In the genomic region with DNA sequence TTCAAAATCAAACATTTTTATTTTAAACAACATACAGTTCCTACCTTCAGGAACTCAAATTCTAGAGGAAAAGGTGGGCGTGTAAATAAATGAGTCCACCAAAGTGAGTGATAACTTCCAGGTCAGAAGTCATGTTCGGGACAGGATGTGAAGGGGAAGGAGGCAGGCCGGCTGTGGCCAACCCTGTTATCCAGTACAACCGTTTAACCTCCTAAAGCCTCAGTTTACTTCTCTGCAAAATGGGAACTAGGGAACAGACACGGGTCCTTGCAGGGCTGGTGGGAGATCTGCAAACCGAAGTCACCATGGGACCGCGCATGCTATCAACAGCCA, we compare ENCODE assay signal across 8 cellular contexts. TPM values are rescaled to one million over a fixed set of nuclear protein-coding genes. Genes with fewer than 3 reads are reported as not detected.
A peak's percentile ranks its signal among the peaks of the same experiment; 100 is the strongest.
DNase-seq lines count a peak whose midpoint lies in the region; ATAC-seq and TF ChIP-seq lines count a peak whose summit lies in the region.

No MANE protein-coding gene starts in this region.

- no peaks in the 10 kb centered on the region for H3K27me3 ChIP-seq in MG63

- peak overlapping the region; percentile 96 for H3K27ac Mint-ChIP-seq in activated CD4-positive, alpha-beta T cell treated with anti-CD3 and anti-CD28 coated beads for 36 hours
- H3K27ac Mint-ChIP-seq in activated CD4-positive, alpha-beta T cell treated with anti-CD3 and anti-CD28 coated beads, Interleukin-2, amount 10 ng/mL, durations not matched to agents 7 days and 5 days, result peak overlapping the region; percentile 99
- peak overlapping the region; percentile 92 for H3K27ac Mint-ChIP-seq in osteocyte (ENCODE audit: unreplicated experiment)

- H3K9me3 ChIP-seq in HEK293 (ENCODE audit: control insufficient read depth, insufficient read depth, low read depth, low read length) (no peaks in the 10 kb centered on the region), MG63 (no peaks in the 10 kb centered on the region)

- no peak for TF ChIP-seq CTCF in HEK293 (tag by site-specific recombination; IDR thresholded peaks at IDR 0.05)
- no peak for TF ChIP-seq CTCF in fibroblast of villous mesenchyme (IDR thresholded peaks at IDR 0.05; ENCODE audit: insufficient read depth, low read depth, low read length)
- TF ChIP-seq CTCF in osteocyte (IDR thresholded peaks at IDR 0.05), result no peak

- POLR2A ChIA-PET in activated CD4-positive, alpha-beta T cell treated with anti-CD3 and anti-CD28 coated beads for 36 hours (lab: Charles Lee), result interaction anchor here (0.7 kb wide), 1 partner anchor 170 kb away, joined by 3 read pairs; no protein-coding TSS in a partner anchor
- POLR2A ChIA-PET in HEK293 (lab: Yijun Ruan, JAX), result interaction anchor here (0.8 to 1.4 kb wide), 6 partner anchors 20 to 181 kb away, joined by 3 to 5 read pairs (median 3); a partner anchor contains a TSS
- POLR2A ChIA-PET in activated CD4-positive, alpha-beta T cell treated with anti-CD3 and anti-CD28 coated beads, Interleukin-2, amount 10 ng/mL, durations not matched to agents 7 days and 5 days (lab: Charles Lee), result no interaction called here

- no peaks in the 10 kb centered on the region for H3K9me3 Mint-ChIP-seq in activated CD4-positive, alpha-beta T cell treated with anti-CD3 and anti-CD28 coated beads for 36 hours (ENCODE audit: low read depth)
- no peaks in the 10 kb centered on the region for H3K9me3 Mint-ChIP-seq in activated CD4-positive, alpha-beta T cell treated with anti-CD3 and anti-CD28 coated beads, Interleukin-2, amount 10 ng/mL, durations not matched to agents 7 days and 5 days
- H3K9me3 Mint-ChIP-seq in osteocyte (ENCODE audit: unreplicated experiment), result no peaks in the 10 kb centered on the region

- intact Hi-C loops in activated CD4-positive, alpha-beta T cell treated with anti-CD3 and anti-CD28 coated beads for 36 hours (cut with DNase I, micrococcal nuclease), result loop anchor here (1.0 to 2.0 kb wide), 6 partner anchors 142 to 764 kb away; a partner anchor contains a TSS

- peaks cover 17% of the 10 kb centered on the region for H3K36me3 Mint-ChIP-seq in activated CD4-positive, alpha-beta T cell treated with anti-CD3 and anti-CD28 coated beads for 36 hours (ENCODE audit: low read depth)
- peaks cover 19% of the 10 kb centered on the region for H3K36me3 Mint-ChIP-seq in activated CD4-positive, alpha-beta T cell treated with anti-CD3 and anti-CD28 coated beads, Interleukin-2, amount 10 ng/mL, durations not matched to agents 7 days and 5 days (ENCODE audit: low read depth)
- peaks cover 5% of the 10 kb centered on the region for H3K36me3 Mint-ChIP-seq in osteocyte (ENCODE audit: unreplicated experiment)

- H3K4me1 Mint-ChIP-seq in activated CD4-positive, alpha-beta T cell treated with anti-CD3 and anti-CD28 coated beads for 36 hours, result peaks cover 46% of the 10 kb centered on the region
- peaks cover 45% of the 10 kb centered on the region for H3K4me1 Mint-ChIP-seq in activated CD4-positive, alpha-beta T cell treated with anti-CD3 and anti-CD28 coated beads, Interleukin-2, amount 10 ng/mL, durations not matched to agents 7 days and 5 days
- peaks cover 39% of the 10 kb centered on the region for H3K4me1 Mint-ChIP-seq in osteocyte (ENCODE audit: unreplicated experiment)

- H3K27me3 Mint-ChIP-seq in activated CD4-positive, alpha-beta T cell treated with anti-CD3 and anti-CD28 coated beads for 36 hours, result no peaks in the 10 kb centered on the region
- no peaks in the 10 kb centered on the region for H3K27me3 Mint-ChIP-seq in activated CD4-positive, alpha-beta T cell treated with anti-CD3 and anti-CD28 coated beads, Interleukin-2, amount 10 ng/mL, durations not matched to agents 7 days and 5 days
- H3K27me3 Mint-ChIP-seq in osteocyte (ENCODE audit: unreplicated experiment), result no peaks in the 10 kb centered on the region

- ATAC-seq in activated CD4-positive, alpha-beta T cell treated with anti-CD3 and anti-CD28 coated beads for 36 hours, result peak; percentile 33

- peaks cover 10% of the 10 kb centered on the region for H3K4me1 ChIP-seq in HEK293 (ENCODE audit: control insufficient read depth, insufficient read depth, low read length)

- H3K36me3 ChIP-seq in HEK293 (ENCODE audit: control insufficient read depth in 2 of 2, insufficient read depth in 1 of 2, low read length in 2 of 2), result peaks cover 7 to 17% of the 10 kb centered on the region in 2 experiments; a peak in 2 of 3 replicates
- peaks cover 18% of the 10 kb centered on the region for H3K36me3 ChIP-seq in MG63

- peak overlapping the region; percentile 98 for H3K4me3 Mint-ChIP-seq in activated CD4-positive, alpha-beta T cell treated with anti-CD3 and anti-CD28 coated beads for 36 hours
- peak overlapping the region; percentile 99 for H3K4me3 Mint-ChIP-seq in activated CD4-positive, alpha-beta T cell treated with anti-CD3 and anti-CD28 coated beads, Interleukin-2, amount 10 ng/mL, durations not matched to agents 7 days and 5 days
- H3K4me3 Mint-ChIP-seq in osteocyte (ENCODE audit: unreplicated experiment), result peak overlapping the region; percentile 96

- CTCF ChIA-PET in activated CD4-positive, alpha-beta T cell treated with anti-CD3 and anti-CD28 coated beads for 36 hours (lab: Charles Lee), result interaction anchor here (1.0 kb wide), 1 partner anchor 282 kb away, joined by 3 read pairs; no protein-coding TSS in a partner anchor
- CTCF ChIA-PET in HEK293 (lab: Yijun Ruan, JAX), result interaction anchor here (1.1 kb wide), 1 partner anchor 84 kb away, joined by 3 read pairs; no protein-coding TSS in a partner anchor
- CTCF ChIA-PET in activated CD4-positive, alpha-beta T cell treated with anti-CD3 and anti-CD28 coated beads, Interleukin-2, amount 10 ng/mL, durations not matched to agents 7 days and 5 days (lab: Charles Lee), result no interaction called here

- H3K4me3 ChIP-seq in HEK293 (ENCODE audit: low read depth, low read length) (peak overlapping the region; percentile 92), MG63 (peak overlapping the region; percentile 88), fibroblast of villous mesenchyme (ENCODE audit: low read depth, low read length) (peak overlapping the region; percentile 99)

- H3K27ac ChIP-seq in HEK293 (ENCODE audit: extremely low read depth, low read depth, low read length), result peak overlapping the region; percentile 19; the same call in 1 of the 2 replicates

- peak; percentile 62 for DNase-seq in activated CD4-positive, alpha-beta T cell treated with anti-CD3 and anti-CD28 coated beads for 36 hours
- no peak for DNase-seq in activated CD4-positive, alpha-beta T cell treated with anti-CD3 and anti-CD28 coated beads for 1 hour
- DNase-seq in MG63 (peak; percentile 35), fibroblast of villous mesenchyme (ENCODE audit: low read depth) (peak; percentile 27), osteocyte (ENCODE audit: extremely low spot score, unreplicated experiment) (no peak), HK-2 (ENCODE audit: unreplicated experiment) (no peak)
- DNase-seq in activated CD4-positive, alpha-beta T cell treated with anti-CD3 and anti-CD28 coated beads, Interleukin-2, amount 10 ng/mL, durations not matched to agents 7 days and 5 days, result peak; percentile 59

TF ChIP-seq in HEK293, 187 proteins besides CTCF, POLR2A, EP300 and RAD21 (continues in another document):
- TF ChIP-seq ZNF132 (tag by site-specific recombination; IDR thresholded peaks at IDR 0.05; ENCODE audit: borderline replicate concordance) (no peak), ZNF214 (tag by site-specific recombination; IDR thresholded peaks at IDR 0.05; ENCODE audit: borderline replicate concordance) (no peak), ZNF571 (tag by site-specific recombination; IDR thresholded peaks at IDR 0.05) (no peak), ZNF2 (tag by site-specific recombination; IDR thresholded peaks at IDR 0.05) (no peak), ZNF629 (tag by site-specific recombination; IDR thresholded peaks at IDR 0.05) (no peak)
- TF ChIP-seq, protein P1, sequence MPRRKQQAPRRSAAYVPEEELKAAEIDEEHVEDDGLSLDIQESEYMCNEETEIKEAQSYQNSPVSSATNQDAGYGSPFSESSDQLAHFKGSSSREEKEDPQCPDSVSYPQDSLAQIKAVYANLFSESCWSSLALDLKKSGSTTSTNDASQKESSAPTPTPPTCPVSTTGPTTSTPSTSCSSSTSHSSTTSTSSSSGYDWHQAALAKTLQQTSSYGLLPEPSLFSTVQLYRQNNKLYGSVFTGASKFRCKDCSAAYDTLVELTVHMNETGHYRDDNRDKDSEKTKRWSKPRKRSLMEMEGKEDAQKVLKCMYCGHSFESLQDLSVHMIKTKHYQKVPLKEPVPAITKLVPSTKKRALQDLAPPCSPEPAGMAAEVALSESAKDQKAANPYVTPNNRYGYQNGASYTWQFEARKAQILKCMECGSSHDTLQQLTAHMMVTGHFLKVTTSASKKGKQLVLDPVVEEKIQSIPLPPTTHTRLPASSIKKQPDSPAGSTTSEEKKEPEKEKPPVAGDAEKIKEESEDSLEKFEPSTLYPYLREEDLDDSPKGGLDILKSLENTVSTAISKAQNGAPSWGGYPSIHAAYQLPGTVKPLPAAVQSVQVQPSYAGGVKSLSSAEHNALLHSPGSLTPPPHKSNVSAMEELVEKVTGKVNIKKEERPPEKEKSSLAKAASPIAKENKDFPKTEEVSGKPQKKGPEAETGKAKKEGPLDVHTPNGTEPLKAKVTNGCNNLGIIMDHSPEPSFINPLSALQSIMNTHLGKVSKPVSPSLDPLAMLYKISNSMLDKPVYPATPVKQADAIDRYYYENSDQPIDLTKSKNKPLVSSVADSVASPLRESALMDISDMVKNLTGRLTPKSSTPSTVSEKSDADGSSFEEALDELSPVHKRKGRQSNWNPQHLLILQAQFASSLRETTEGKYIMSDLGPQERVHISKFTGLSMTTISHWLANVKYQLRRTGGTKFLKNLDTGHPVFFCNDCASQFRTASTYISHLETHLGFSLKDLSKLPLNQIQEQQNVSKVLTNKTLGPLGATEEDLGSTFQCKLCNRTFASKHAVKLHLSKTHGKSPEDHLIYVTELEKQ (tag by site-specific recombination; IDR thresholded peaks at IDR 0.05; ENCODE audit: borderline replicate concordance), result no peak

RNA-seq across cellular contexts. Expression of a gene that starts 0.4 kb away (rescaled TPM):
- total RNA-seq in activated CD4-positive, alpha-beta T cell treated with anti-CD3 and anti-CD28 coated beads for 36 hours, result 10 to 100 TPM; 38.6 to 58.2 TPM
- total RNA-seq in MG63 (2014; rRNA removed; shearing (Covaris generic); ENCODE audit: low replicate concordance), result 47.9 and 78.7 TPM in 2 replicates
- 10 to 100 TPM; 36.2 to 42.7 TPM for total RNA-seq in activated CD4-positive, alpha-beta T cell treated with anti-CD3 and anti-CD28 coated beads, Interleukin-2, amount 10 ng/mL, durations not matched to agents 7 days and 5 days
- 23.8 and 32.4 TPM in 2 replicates for total RNA-seq in fibroblast of villous mesenchyme
- total RNA-seq in osteocyte, result 19.0 and 19.9 TPM in 2 replicates

RNA-seq across cellular contexts. Expression of a gene that starts 2.2 kb away (rescaled TPM):
- total RNA-seq in activated CD4-positive, alpha-beta T cell treated with anti-CD3 and anti-CD28 coated beads for 36 hours, result 10 to 100 TPM; 60.0 to 73.1 TPM
- 27.6 and 29.3 TPM in 2 replicates for total RNA-seq in MG63 (2014; rRNA removed; shearing (Covaris generic); ENCODE audit: low replicate concordance)
- 10 to 100 TPM; 84.0 to 88.0 TPM for total RNA-seq in activated CD4-positive, alpha-beta T cell treated with anti-CD3 and anti-CD28 coated beads, Interleukin-2, amount 10 ng/mL, durations not matched to agents 7 days and 5 days
- total RNA-seq in fibroblast of villous mesenchyme (50.1 and 72.8 TPM in 2 replicates), osteocyte (89.2 and 89.7 TPM in 2 replicates)

Comparison
In these comparisons a context has a peak if more than half of its experiments do, and no peak if none do; other contexts are left out.
1. DNase-seq: peak in activated CD4-positive, alpha-beta T cell treated with anti-CD3 and anti-CD28 coated beads for 36 hours (single experiment), MG63 (single experiment), activated CD4-positive, alpha-beta T cell treated with anti-CD3 and anti-CD28 coated beads, Interleukin-2, amount 10 ng/mL, durations not matched to agents 7 days and 5 days (single experiment) and fibroblast of villous mesenchyme (single experiment); none in activated CD4-positive, alpha-beta T cell treated with anti-CD3 and anti-CD28 coated beads for 1 hour (single experiment), osteocyte (single experiment) and HK-2 (single experiment).
2. Peak in every context shown above with its lines, with median percentiles within 50 percentile points of each other: H3K27ac Mint-ChIP-seq, H3K4me3 Mint-ChIP-seq and H3K4me3 ChIP-seq.